Comparison of ENCODE assay signal across 26 cellular contexts in genomic region chrX:140916891-140917290, GRCh38.
A peak's percentile ranks its signal among the peaks of the same experiment; 100 is the strongest.
DNase-seq lines count a peak whose midpoint lies in the region; ATAC-seq and TF ChIP-seq lines count a peak whose summit lies in the region.
"Had no signal": no experiment of that assay in that cellular context is flagged by ENCODE, and none has a peak within 500 bp of the region (broad histone marks: within the 10 kb centered on the region; RNA-seq: fewer than 3 reads in every experiment).

No MANE protein-coding gene starts in this region.

- peaks cover 10% of the 10 kb centered on the region for H3K4me1 Mint-ChIP-seq in activated CD8-positive, alpha-beta memory T cell treated with anti-CD3 and anti-CD28 coated beads, Interleukin-2, amount 10 ng/mL, durations not matched to agents 7 days and 5 days
- H3K4me1 Mint-ChIP-seq in stimulated activated naive CD8-positive, alpha-beta T cell treated with anti-CD3 and anti-CD28 coated beads, Interleukin-15, amount 100 ng/mL, for 72 hours: peaks cover 10% of the 10 kb centered on the region
- H3K4me1 Mint-ChIP-seq in activated CD4-positive, alpha-beta memory T cell treated with anti-CD3 and anti-CD28 coated beads for 36 hours (ENCODE audit: low read depth): peaks cover 24% of the 10 kb centered on the region
- peaks cover 9% of the 10 kb centered on the region for H3K4me1 Mint-ChIP-seq in stimulated activated effector memory CD8-positive, alpha-beta T cell treated with anti-CD3 and anti-CD28 coated beads, Interleukin-12 subunit alpha, Interleukin-12 subunit beta, amount 100 ng/mL, for 72 hours

- intact Hi-C loops in activated CD4-positive, alpha-beta memory T cell treated with anti-CD3 and anti-CD28 coated beads for 36 hours (cut with micrococcal nuclease): loop anchor here (1.0 kb wide), 3 partner anchors 95 to 241 kb away; no protein-coding TSS in a partner anchor

- ATAC-seq in activated CD8-positive, alpha-beta memory T cell treated with anti-CD3 and anti-CD28 coated beads, Interleukin-2, amount 10 ng/mL, durations not matched to agents 7 days and 5 days: no peak
- peak; percentile 70 for ATAC-seq in stimulated activated naive CD8-positive, alpha-beta T cell treated with anti-CD3 and anti-CD28 coated beads, Interleukin-15, amount 100 ng/mL, for 72 hours
- no peak for ATAC-seq in stimulated activated naive CD8-positive, alpha-beta T cell treated with anti-CD3 and anti-CD28 coated beads, Interleukin-15, Interleukin-2, amounts not matched to agents 100 U/mL and 50 U/mL, for 24 hours
- ATAC-seq in stimulated activated effector memory CD8-positive, alpha-beta T cell treated with anti-CD3 and anti-CD28 coated beads, Interleukin-12 subunit alpha, Interleukin-12 subunit beta, amount 100 ng/mL, for 72 hours: peak; percentile 13
- ATAC-seq in SK-N-SH treated with all-trans-retinoic acid at 6 μM for 48 hours: no peak
- ATAC-seq: K562, PC-3, Right ventricle myocardium inferior had no signal

- CTCF ChIA-PET in activated CD8-positive, alpha-beta memory T cell treated with anti-CD3 and anti-CD28 coated beads, Interleukin-2, amount 10 ng/mL, durations not matched to agents 7 days and 5 days (lab: Charles Lee): no interaction called here
- CTCF ChIA-PET in activated CD4-positive, alpha-beta memory T cell treated with anti-CD3 and anti-CD28 coated beads for 36 hours (lab: Charles Lee): interaction anchor here (1.3 kb wide), 1 partner anchor 361 kb away, joined by 6 read pairs; no protein-coding TSS in a partner anchor

- POLR2A ChIA-PET in activated CD4-positive, alpha-beta memory T cell treated with anti-CD3 and anti-CD28 coated beads for 36 hours (lab: Charles Lee): interaction anchor here (0.6 kb wide), 1 partner anchor 261 kb away, joined by 3 read pairs; no protein-coding TSS in a partner anchor

- no peaks in the 10 kb centered on the region for H3K36me3 Mint-ChIP-seq in activated CD8-positive, alpha-beta memory T cell treated with anti-CD3 and anti-CD28 coated beads, Interleukin-2, amount 10 ng/mL, durations not matched to agents 7 days and 5 days
- no peaks in the 10 kb centered on the region for H3K36me3 Mint-ChIP-seq in activated CD4-positive, alpha-beta memory T cell treated with anti-CD3 and anti-CD28 coated beads for 36 hours
- H3K36me3 Mint-ChIP-seq in stimulated activated effector memory CD8-positive, alpha-beta T cell treated with anti-CD3 and anti-CD28 coated beads, Interleukin-12 subunit alpha, Interleukin-12 subunit beta, amount 100 ng/mL, for 72 hours: no peaks in the 10 kb centered on the region

- no peaks in the 10 kb centered on the region for H3K27me3 Mint-ChIP-seq in activated CD8-positive, alpha-beta memory T cell treated with anti-CD3 and anti-CD28 coated beads, Interleukin-2, amount 10 ng/mL, durations not matched to agents 7 days and 5 days
- no peaks in the 10 kb centered on the region for H3K27me3 Mint-ChIP-seq in stimulated activated naive CD8-positive, alpha-beta T cell treated with anti-CD3 and anti-CD28 coated beads, Interleukin-15, amount 100 ng/mL, for 72 hours
- no peaks in the 10 kb centered on the region for H3K27me3 Mint-ChIP-seq in activated CD4-positive, alpha-beta memory T cell treated with anti-CD3 and anti-CD28 coated beads for 36 hours
- H3K27me3 Mint-ChIP-seq: CD4-positive, alpha-beta T cell had no signal

- peaks cover 2% of the 10 kb centered on the region for H3K9me3 Mint-ChIP-seq in activated CD8-positive, alpha-beta memory T cell treated with anti-CD3 and anti-CD28 coated beads, Interleukin-2, amount 10 ng/mL, durations not matched to agents 7 days and 5 days (ENCODE audit: low read depth)
- H3K9me3 Mint-ChIP-seq in stimulated activated naive CD8-positive, alpha-beta T cell treated with anti-CD3 and anti-CD28 coated beads, Interleukin-15, amount 100 ng/mL, for 72 hours: no peaks in the 10 kb centered on the region
- H3K9me3 Mint-ChIP-seq in activated CD4-positive, alpha-beta memory T cell treated with anti-CD3 and anti-CD28 coated beads for 36 hours: no peaks in the 10 kb centered on the region
- peaks cover 2% of the 10 kb centered on the region for H3K9me3 Mint-ChIP-seq in stimulated activated effector memory CD8-positive, alpha-beta T cell treated with anti-CD3 and anti-CD28 coated beads, Interleukin-12 subunit alpha, Interleukin-12 subunit beta, amount 100 ng/mL, for 72 hours
- H3K9me3 Mint-ChIP-seq: CD4-positive, alpha-beta T cell; HFFc6 had no signal

- H3K27ac Mint-ChIP-seq in activated CD8-positive, alpha-beta memory T cell treated with anti-CD3 and anti-CD28 coated beads, Interleukin-2, amount 10 ng/mL, durations not matched to agents 7 days and 5 days: peak overlapping the region; percentile 46
- H3K27ac Mint-ChIP-seq in stimulated activated naive CD8-positive, alpha-beta T cell treated with anti-CD3 and anti-CD28 coated beads, Interleukin-15, amount 100 ng/mL, for 72 hours: no peak overlapping the region
- peak overlapping the region; percentile 58 for H3K27ac Mint-ChIP-seq in activated CD4-positive, alpha-beta memory T cell treated with anti-CD3 and anti-CD28 coated beads for 36 hours
- H3K27ac Mint-ChIP-seq in stimulated activated effector memory CD8-positive, alpha-beta T cell treated with anti-CD3 and anti-CD28 coated beads, Interleukin-12 subunit alpha, Interleukin-12 subunit beta, amount 100 ng/mL, for 72 hours: no peak overlapping the region
- H3K27ac Mint-ChIP-seq: CD4-positive, alpha-beta T cell; HFFc6 had no signal

- H3K4me3 Mint-ChIP-seq in activated CD8-positive, alpha-beta memory T cell treated with anti-CD3 and anti-CD28 coated beads, Interleukin-2, amount 10 ng/mL, durations not matched to agents 7 days and 5 days: no peak overlapping the region
- H3K4me3 Mint-ChIP-seq in stimulated activated naive CD8-positive, alpha-beta T cell treated with anti-CD3 and anti-CD28 coated beads, Interleukin-15, amount 100 ng/mL, for 72 hours: no peak overlapping the region
- no peak overlapping the region for H3K4me3 Mint-ChIP-seq in activated CD4-positive, alpha-beta memory T cell treated with anti-CD3 and anti-CD28 coated beads for 36 hours
- H3K4me3 Mint-ChIP-seq in stimulated activated effector memory CD8-positive, alpha-beta T cell treated with anti-CD3 and anti-CD28 coated beads, Interleukin-12 subunit alpha, Interleukin-12 subunit beta, amount 100 ng/mL, for 72 hours: no peak overlapping the region
- H3K4me3 Mint-ChIP-seq: CD4-positive, alpha-beta T cell; HFFc6 had no signal

- DNase-seq in activated CD8-positive, alpha-beta memory T cell treated with anti-CD3 and anti-CD28 coated beads, Interleukin-2, amount 10 ng/mL, durations not matched to agents 7 days and 5 days: no peak
- DNase-seq in activated CD8-positive, alpha-beta memory T cell treated with anti-CD3 and anti-CD28 coated beads, Interleukin-2, amount 50 U/mL, for 48 hours: no peak
- DNase-seq in stimulated activated naive CD8-positive, alpha-beta T cell treated with anti-CD3 and anti-CD28 coated beads, Interleukin-15, amount 100 ng/mL, for 72 hours: no peak
- no peak for DNase-seq in stimulated activated naive CD8-positive, alpha-beta T cell treated with anti-CD3 and anti-CD28 coated beads, Interleukin-15, Interleukin-2, amounts not matched to agents 100 U/mL and 50 U/mL, for 24 hours
- no peak for DNase-seq in activated CD4-positive, alpha-beta memory T cell treated with anti-CD3 and anti-CD28 coated beads for 36 hours
- DNase-seq in stimulated activated effector memory CD8-positive, alpha-beta T cell treated with anti-CD3 and anti-CD28 coated beads, Interleukin-12 subunit alpha, Interleukin-12 subunit beta, amount 100 ng/mL, for 72 hours (ENCODE audit: low spot score in 2 of 2): no peak
- DNase-seq in EL: no peak
- DNase-seq: AML-193; CD4-positive, alpha-beta T cell; COR-L47; DMS53; GDM1; GOT3; HFFc6; Kasumi-1; NCI-H1105; NCI-H1436 treated with DMSO at 0.1 percent for 48 hours; NCI-H187 treated with DMSO at 0.1 percent for 48 hours; NCI-H2107; NCI-H524; NCI-H748 treated with DMSO at 0.1 percent for 48 hours; PC-3; SJCRH30 had no signal

TF ChIP-seq in SK-N-SH treated with all-trans-retinoic acid at 6 μM for 48 hours, 23 proteins besides CTCF, POLR2A, EP300 and RAD21 (continues in another document):
- TF ChIP-seq ZFP3 (CRISPR knock-in tag; IDR thresholded peaks at IDR 0.05) (no peak), GLIS3 (CRISPR knock-in tag; IDR thresholded peaks at IDR 0.05) (no peak), ARNTL (CRISPR knock-in tag; IDR thresholded peaks at IDR 0.05; ENCODE audit: borderline replicate concordance, low read depth) (no peak), ZNF8 (CRISPR knock-in tag; IDR thresholded peaks at IDR 0.05) (no peak), ZFP30 (CRISPR knock-in tag; IDR thresholded peaks at IDR 0.05) (no peak), TSHZ2 (CRISPR knock-in tag; IDR thresholded peaks at IDR 0.05) (no peak), ESRRG (CRISPR knock-in tag; IDR thresholded peaks at IDR 0.05) (no peak), ZNF565 (CRISPR knock-in tag; conservative IDR thresholded peaks at IDR 0.05; ENCODE audit: low read depth) (no peak), BACH2 (CRISPR knock-in tag; IDR thresholded peaks at IDR 0.05; ENCODE audit: borderline replicate concordance) (no peak), SNAI2 (CRISPR knock-in tag; IDR thresholded peaks at IDR 0.05) (no peak), OSR1 (CRISPR knock-in tag; IDR thresholded peaks at IDR 0.05) (no peak)

Comparison
In these comparisons a context has a peak if more than half of its experiments do, and no peak if none do; other contexts are left out.
1. ATAC-seq: peak in stimulated activated naive CD8-positive, alpha-beta T cell treated with anti-CD3 and anti-CD28 coated beads, Interleukin-15, amount 100 ng/mL, for 72 hours (single experiment) and stimulated activated effector memory CD8-positive, alpha-beta T cell treated with anti-CD3 and anti-CD28 coated beads, Interleukin-12 subunit alpha, Interleukin-12 subunit beta, amount 100 ng/mL, for 72 hours (single experiment); none in activated CD8-positive, alpha-beta memory T cell treated with anti-CD3 and anti-CD28 coated beads, Interleukin-2, amount 10 ng/mL, durations not matched to agents 7 days and 5 days (single experiment), stimulated activated naive CD8-positive, alpha-beta T cell treated with anti-CD3 and anti-CD28 coated beads, Interleukin-15, Interleukin-2, amounts not matched to agents 100 U/mL and 50 U/mL, for 24 hours (single experiment) and SK-N-SH treated with all-trans-retinoic acid at 6 μM for 48 hours (single experiment).
2. H3K27ac Mint-ChIP-seq: peak in activated CD8-positive, alpha-beta memory T cell treated with anti-CD3 and anti-CD28 coated beads, Interleukin-2, amount 10 ng/mL, durations not matched to agents 7 days and 5 days (single experiment) and activated CD4-positive, alpha-beta memory T cell treated with anti-CD3 and anti-CD28 coated beads for 36 hours (single experiment); none in stimulated activated naive CD8-positive, alpha-beta T cell treated with anti-CD3 and anti-CD28 coated beads, Interleukin-15, amount 100 ng/mL, for 72 hours (0 of 2) and stimulated activated effector memory CD8-positive, alpha-beta T cell treated with anti-CD3 and anti-CD28 coated beads, Interleukin-12 subunit alpha, Interleukin-12 subunit beta, amount 100 ng/mL, for 72 hours (single experiment).